In genomic region chr3:52093751-52094525, GRCh38 we compare ENCODE assay signal across 1 cellular context.
TF ChIP-seq lines count a peak whose summit lies in the region.

No MANE protein-coding gene starts in this region.

TF ChIP-seq in HepG2, 621 proteins besides CTCF, POLR2A, EP300 and RAD21 (continued from another document):
- TF ChIP-seq POGK (CRISPR knock-in tag; conservative IDR thresholded peaks at IDR 0.05) (no peak), ARNT2 (CRISPR knock-in tag; IDR thresholded peaks at IDR 0.05; ENCODE audit: low read depth) (no peak)
TF ChIP-seq in HepG2: peak in this region for 0.
